10 cellular contexts compared by ENCODE assay signal in genomic region chr1:2543543-2544092, GRCh38. TPM values are rescaled to one million over a fixed set of nuclear protein-coding genes. Genes with fewer than 3 reads are reported as not detected.
DNase-seq lines count a peak whose midpoint lies in the region; ATAC-seq and TF ChIP-seq lines count a peak whose summit lies in the region.
"Had no signal": no experiment of that assay in that cellular context is flagged by ENCODE, and none has a peak within 500 bp of the region (broad histone marks: within the 10 kb centered on the region; RNA-seq: fewer than 3 reads in every experiment).

No MANE protein-coding gene starts in this region.

- H3K36me3 ChIP-seq in brain microvascular endothelial cell (replicated peaks) (no peaks in the 10 kb centered on the region), upper lobe of right lung (no peaks in the 10 kb centered on the region)

- no peak overlapping the region for H3K4me3 ChIP-seq in brain microvascular endothelial cell (ENCODE audit: low read depth, low read length)
- no peak overlapping the region for H3K4me3 ChIP-seq in upper lobe of right lung

- ATAC-seq in HG03520 (IDR thresholded peaks at IDR 0.05; ENCODE audit: unreplicated experiment), result no peak
- no peak for ATAC-seq in upper lobe of right lung
- ATAC-seq in GM18873 (IDR thresholded peaks at IDR 0.05; ENCODE audit: low FRiP score, unreplicated experiment), result no peak

- H3K9me3 ChIP-seq in upper lobe of right lung, result no peaks in the 10 kb centered on the region

- peaks cover 31% of the 10 kb centered on the region for H3K4me1 ChIP-seq in upper lobe of right lung

- in situ Hi-C loops in brain microvascular endothelial cell (cut with HindIII; ENCODE audit: low pct_ligation_motif_present, low sequenced_read_pairs), result no loop called here

- TF ChIP-seq CTCF in brain microvascular endothelial cell (IDR thresholded peaks at IDR 0.05; ENCODE audit: low read depth, low read length, missing control alignments) (peak; percentile 3), upper lobe of right lung (IDR thresholded peaks at IDR 0.05) (no peak)

- intact Hi-C loops in upper lobe of right lung (cut with DNase I), result loop anchor here (10.0 kb wide), 1 partner anchor 129 kb away; the partner anchor contains the start of gene PEX10

- H3K27me3 ChIP-seq in brain microvascular endothelial cell (replicated peaks) (no peaks in the 10 kb centered on the region), upper lobe of right lung (peaks cover 11% of the 10 kb centered on the region)

- H3K27ac ChIP-seq in brain microvascular endothelial cell, result peak overlapping the region; percentile 2
- no peak overlapping the region for H3K27ac ChIP-seq in upper lobe of right lung

- peak; percentile 50 for DNase-seq in activated CD4-positive, alpha-beta T cell treated with anti-CD3 and anti-CD28 coated beads for 48 hours
- no peak for DNase-seq in activated CD4-positive, alpha-beta T cell treated with anti-CD3 and anti-CD28 coated beads for 1 hour
- DNase-seq in M059J (ENCODE audit: low read depth), result peak; percentile 50
- no peak for DNase-seq in brain microvascular endothelial cell
- peak in 47 of 56 donors; percentile 8 to 84 (median 62) for DNase-seq in nucleus accumbens (lab: John Stamatoyannopoulos, UW)
- DNase-seq in upper lobe of right lung, result no peak
- DNase-seq: KG1 had no signal

RNA-seq across cellular contexts. Expression of gene TNFRSF14, which starts 12.6 kb away (rescaled TPM):
- 4.6 and 13.9 TPM in 2 replicates for total RNA-seq in M059J (2014; rRNA removed; shearing (Covaris generic))
- 133 TPM for total RNA-seq in upper lobe of right lung

RNA-seq across cellular contexts. Expression of gene HES5, which starts 13.6 kb away (rescaled TPM):
- total RNA-seq in M059J (2014; rRNA removed; shearing (Covaris generic)), result 1.6 TPM in 1 of 2 replicates, not detected in the other
- total RNA-seq in upper lobe of right lung, result 1.5 TPM
- total RNA-seq: chondrocyte had no signal

RNA-seq across cellular contexts. Expression of gene PANK4, which starts 17.2 kb away (rescaled TPM):
- 9.0 and 18.0 TPM in 2 replicates for total RNA-seq in M059J (2014; rRNA removed; shearing (Covaris generic))
- total RNA-seq in upper lobe of right lung, result 36.4 TPM

RNA-seq across cellular contexts. Expression of gene PRXL2B, which starts 43.0 kb away (rescaled TPM):
- total RNA-seq in M059J (2014; rRNA removed; shearing (Covaris generic)), result 12.9 and 17.2 TPM in 2 replicates
- 25.9 TPM for total RNA-seq in upper lobe of right lung

Comparison
In these comparisons a context has a peak if more than half of its experiments do, and no peak if none do; other contexts are left out.
1. DNase-seq: peak in activated CD4-positive, alpha-beta T cell treated with anti-CD3 and anti-CD28 coated beads for 48 hours (single experiment), M059J (single experiment) and nucleus accumbens (47 of 56); none in activated CD4-positive, alpha-beta T cell treated with anti-CD3 and anti-CD28 coated beads for 1 hour (single experiment), brain microvascular endothelial cell (single experiment) and upper lobe of right lung (single experiment).